ENCODE assay signal across 17 cellular contexts in the genomic region with DNA sequence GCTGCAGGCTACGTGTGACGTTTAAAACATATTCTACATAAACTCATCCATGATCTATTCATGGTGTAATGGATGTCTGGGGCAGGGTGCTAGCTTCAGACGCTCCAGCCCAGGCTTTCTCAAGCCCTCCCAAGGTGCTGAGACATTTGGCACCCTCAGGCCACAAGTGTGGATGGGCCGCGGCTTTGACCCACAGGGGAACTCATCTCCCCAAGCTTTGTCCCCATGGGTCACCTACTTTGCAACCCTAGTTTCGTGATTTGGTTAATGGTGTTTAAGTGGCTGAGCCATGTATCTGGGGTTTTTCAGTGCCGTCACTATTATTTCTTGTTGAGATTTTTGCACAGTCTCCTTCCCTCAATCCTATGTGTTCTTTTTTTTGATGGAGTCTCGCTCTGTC.
"Had no signal": no experiment of that assay in that cellular context is flagged by ENCODE, and none has a peak within 500 bp of the region (broad histone marks: within the 10 kb centered on the region; RNA-seq: fewer than 3 reads in every experiment).

No MANE protein-coding gene starts in this region.

- H3K27me3 Mint-ChIP-seq: activated B cell treated with CpG ODN at 0.5 μM for 24 hours; activated CD4-positive, alpha-beta T cell treated with anti-CD3 and anti-CD28 coated beads, Interleukin-2, amount 10 ng/mL, durations not matched to agents 24 days and 14 days had no signal

- H3K4me3 ChIP-seq: psoas muscle, vagina had no signal

- H3K9me3 Mint-ChIP-seq: activated B cell treated with CpG ODN at 0.5 μM for 24 hours; activated CD4-positive, alpha-beta T cell treated with anti-CD3 and anti-CD28 coated beads, Interleukin-2, amount 10 ng/mL, durations not matched to agents 24 days and 14 days; activated naive CD4-positive, alpha-beta T cell treated with anti-CD3 and anti-CD28 coated beads for 36 hours; endodermal cell; T-helper 1 cell treated with Interleukin-12 subunit alpha and Interleukin-12 subunit beta and Interleukin-4 antibody, amounts not matched to agents 30 μg/mL and 1 μg/mL, for 36 hours had no signal

- H3K27ac Mint-ChIP-seq: activated CD4-positive, alpha-beta T cell treated with anti-CD3 and anti-CD28 coated beads, Interleukin-2, amount 10 ng/mL, durations not matched to agents 24 days and 14 days; activated naive CD4-positive, alpha-beta T cell treated with anti-CD3 and anti-CD28 coated beads for 36 hours; endodermal cell had no signal

- ATAC-seq: psoas muscle, sciatic nerve had no signal

- H3K27ac ChIP-seq: brain microvascular endothelial cell, vagina had no signal

- H3K4me3 Mint-ChIP-seq: activated B cell treated with CpG ODN at 0.5 μM for 24 hours; activated CD4-positive, alpha-beta T cell treated with anti-CD3 and anti-CD28 coated beads, Interleukin-2, amount 10 ng/mL, durations not matched to agents 24 days and 14 days; activated naive CD4-positive, alpha-beta T cell treated with anti-CD3 and anti-CD28 coated beads for 36 hours; endodermal cell; T-helper 1 cell treated with Interleukin-12 subunit alpha and Interleukin-12 subunit beta and Interleukin-4 antibody, amounts not matched to agents 30 μg/mL and 1 μg/mL, for 36 hours had no signal

- H3K27me3 ChIP-seq: brain microvascular endothelial cell, vagina had no signal

- H3K36me3 ChIP-seq: brain microvascular endothelial cell, vagina had no signal

- DNase-seq: activated B cell treated with CpG ODN at 0.5 μM for 24 hours; activated CD4-positive, alpha-beta T cell treated with anti-CD3 and anti-CD28 coated beads, Interleukin-2, amount 10 ng/mL, durations not matched to agents 24 days and 14 days; activated CD8-positive, alpha-beta memory T cell treated with anti-CD3 and anti-CD28 coated beads for 24 hours; activated naive CD4-positive, alpha-beta T cell treated with anti-CD3 and anti-CD28 coated beads for 36 hours; amniotic stem cell; brain microvascular endothelial cell; dermis blood vessel endothelial cell; endodermal cell; glutamatergic neuron; midbrain; occipital lobe; psoas muscle; stimulated activated CD4-positive, alpha-beta T cell treated with anti-CD3 and anti-CD28 coated beads, Interleukin-2, amount 100 ng/mL, for 24 hours; stimulated activated naive CD4-positive, alpha-beta T cell treated with Interleukin-2 at 50 U/mL for 16 hours had no signal

- H3K9me3 ChIP-seq: psoas muscle, vagina had no signal
